ENCODE assay signal across 8 cellular contexts in the genomic region with DNA sequence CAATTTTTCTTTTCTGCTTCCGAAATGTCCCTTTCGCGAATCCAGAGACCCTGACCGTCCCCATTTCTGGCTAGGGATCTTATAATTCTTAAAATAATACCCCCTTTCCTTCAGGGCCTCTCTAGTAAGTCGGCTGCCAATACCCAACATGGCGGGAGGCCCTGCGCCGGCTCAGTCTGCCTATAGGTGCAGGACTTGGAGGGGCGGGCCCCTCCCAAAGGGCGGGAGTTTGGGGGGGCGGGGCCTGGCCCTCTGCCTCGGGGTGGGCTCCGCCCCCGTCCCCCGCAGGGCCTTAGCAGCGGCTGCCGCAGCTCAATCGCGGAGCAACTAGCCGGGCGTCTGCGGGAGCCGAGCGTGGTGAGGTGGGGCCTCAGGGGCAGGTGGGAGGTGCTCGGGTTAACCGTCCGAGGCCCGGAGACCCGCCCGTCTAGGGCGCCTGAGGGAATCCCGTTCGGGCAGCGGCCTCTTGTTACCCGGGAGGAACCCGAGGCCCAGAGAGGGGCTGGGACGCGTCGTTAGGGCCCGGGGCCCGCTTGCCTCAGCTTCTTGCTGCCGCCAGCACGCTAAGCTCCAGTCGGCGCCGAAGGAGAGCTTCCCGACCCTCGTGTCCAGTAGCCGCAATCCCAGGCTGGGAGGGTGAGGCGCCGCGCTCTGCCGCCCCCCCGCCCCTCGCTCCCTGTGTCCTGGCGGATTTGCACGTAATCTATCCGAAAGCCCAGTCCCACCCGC. TPM values are rescaled to one million over a fixed set of nuclear protein-coding genes. Genes with fewer than 3 reads are reported as not detected.
DNase-seq lines count a peak whose midpoint lies in the region; ATAC-seq and TF ChIP-seq lines count a peak whose summit lies in the region.

A gene with protein sequence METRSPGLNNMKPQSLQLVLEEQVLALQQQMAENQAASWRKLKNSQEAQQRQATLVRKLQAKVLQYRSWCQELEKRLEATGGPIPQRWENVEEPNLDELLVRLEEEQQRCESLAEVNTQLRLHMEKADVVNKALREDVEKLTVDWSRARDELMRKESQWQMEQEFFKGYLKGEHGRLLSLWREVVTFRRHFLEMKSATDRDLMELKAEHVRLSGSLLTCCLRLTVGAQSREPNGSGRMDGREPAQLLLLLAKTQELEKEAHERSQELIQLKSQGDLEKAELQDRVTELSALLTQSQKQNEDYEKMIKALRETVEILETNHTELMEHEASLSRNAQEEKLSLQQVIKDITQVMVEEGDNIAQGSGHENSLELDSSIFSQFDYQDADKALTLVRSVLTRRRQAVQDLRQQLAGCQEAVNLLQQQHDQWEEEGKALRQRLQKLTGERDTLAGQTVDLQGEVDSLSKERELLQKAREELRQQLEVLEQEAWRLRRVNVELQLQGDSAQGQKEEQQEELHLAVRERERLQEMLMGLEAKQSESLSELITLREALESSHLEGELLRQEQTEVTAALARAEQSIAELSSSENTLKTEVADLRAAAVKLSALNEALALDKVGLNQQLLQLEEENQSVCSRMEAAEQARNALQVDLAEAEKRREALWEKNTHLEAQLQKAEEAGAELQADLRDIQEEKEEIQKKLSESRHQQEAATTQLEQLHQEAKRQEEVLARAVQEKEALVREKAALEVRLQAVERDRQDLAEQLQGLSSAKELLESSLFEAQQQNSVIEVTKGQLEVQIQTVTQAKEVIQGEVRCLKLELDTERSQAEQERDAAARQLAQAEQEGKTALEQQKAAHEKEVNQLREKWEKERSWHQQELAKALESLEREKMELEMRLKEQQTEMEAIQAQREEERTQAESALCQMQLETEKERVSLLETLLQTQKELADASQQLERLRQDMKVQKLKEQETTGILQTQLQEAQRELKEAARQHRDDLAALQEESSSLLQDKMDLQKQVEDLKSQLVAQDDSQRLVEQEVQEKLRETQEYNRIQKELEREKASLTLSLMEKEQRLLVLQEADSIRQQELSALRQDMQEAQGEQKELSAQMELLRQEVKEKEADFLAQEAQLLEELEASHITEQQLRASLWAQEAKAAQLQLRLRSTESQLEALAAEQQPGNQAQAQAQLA (N-terminal part only) (plus strand): TSS at position 718 of the 729 bp plus-strand sequence. CDS start 6,770 bp downstream, outside the sequence.

- H3K27me3 ChIP-seq in HAP-1 (ENCODE audit: low read depth) (no peaks in the 10 kb centered on the region), MG63 (no peaks in the 10 kb centered on the region)

- peak within 1 kb of the TSS; percentile 84 for H3K4me3 Mint-ChIP-seq in natural killer cell treated with Interleukin-12 subunit alpha and Interleukin-12 subunit beta and Interleukin-15 and Interleukin-18, amount 100 ng/mL, for 72 hours

- no peaks in the 10 kb centered on the region for H3K9me3 Mint-ChIP-seq in natural killer cell treated with Interleukin-12 subunit alpha and Interleukin-12 subunit beta and Interleukin-15 and Interleukin-18, amount 100 ng/mL, for 72 hours

- TF ChIP-seq CTCF in fibroblast of pulmonary artery (IDR thresholded peaks at IDR 0.05; ENCODE audit: low read length, missing control alignments) = no peak

- no peaks in the 10 kb centered on the region for H3K27me3 Mint-ChIP-seq in natural killer cell treated with Interleukin-12 subunit alpha and Interleukin-12 subunit beta and Interleukin-15 and Interleukin-18, amount 100 ng/mL, for 72 hours

- peak within 1 kb of the TSS; percentile 91 to 94 for H3K27ac Mint-ChIP-seq in natural killer cell treated with Interleukin-12 subunit alpha and Interleukin-12 subunit beta and Interleukin-15 and Interleukin-18, amount 100 ng/mL, for 72 hours

- peaks cover 4% of the 10 kb centered on the region; the same call in 1 of the 2 replicates for H3K36me3 ChIP-seq in ES-I3 (ENCODE audit: insufficient read depth, low read length)
- H3K36me3 ChIP-seq in HAP-1 (replicated peaks) = peaks cover 1% of the 10 kb centered on the region; the same call in 1 of the 2 replicates
- peaks cover 15% of the 10 kb centered on the region for H3K36me3 ChIP-seq in MG63

- H3K4me3 ChIP-seq in HAP-1 (peak within 1 kb of the TSS; percentile 59), MG63 (peak within 1 kb of the TSS; percentile 76), fibroblast of pulmonary artery (replicated peaks; ENCODE audit: low read depth, low read length) (peak within 1 kb of the TSS; percentile 89)

- peak; percentile 100 for ATAC-seq in natural killer cell treated with Interleukin-12 subunit alpha and Interleukin-12 subunit beta and Interleukin-15 and Interleukin-18, amount 100 ng/mL, for 72 hours

- in situ Hi-C loops in HAP-1 (cut with MboI; ENCODE audit: low sequenced_read_pairs) = no loop called here

- DNase-seq in HAP-1 (ENCODE audit: low spot score in 2 of 2) (peak; percentile 96), MG63 (peak; percentile 95), SHP77 (lab: John Stamatoyannopoulos, UW) (peak; percentile 91 to 93), fibroblast of pulmonary artery (ENCODE audit: low read depth) (peak; percentile 94)
- peak; percentile 91 for DNase-seq in activated effector memory CD4-positive, alpha-beta T cell treated with Interleukin-2 at 50 U/mL for 16 hours
- DNase-seq in natural killer cell treated with Interleukin-12 subunit alpha and Interleukin-12 subunit beta and Interleukin-15 and Interleukin-18, amount 100 ng/mL, for 72 hours (ENCODE audit: low spot score) = peak; percentile 94
- DNase-seq in stimulated activated naive CD4-positive, alpha-beta T cell treated with Interleukin-2 at 50 U/mL for 16 hours (lab: John Stamatoyannopoulos, UW) = peak; percentile 89

- H3K9ac ChIP-seq in ES-I3 (ENCODE audit: low read depth, low read length) = peak within 1 kb of the TSS; percentile 100

- H3K36me3 Mint-ChIP-seq in natural killer cell treated with Interleukin-12 subunit alpha and Interleukin-12 subunit beta and Interleukin-15 and Interleukin-18, amount 100 ng/mL, for 72 hours = no peaks in the 10 kb centered on the region

- H3K4me1 Mint-ChIP-seq in natural killer cell treated with Interleukin-12 subunit alpha and Interleukin-12 subunit beta and Interleukin-15 and Interleukin-18, amount 100 ng/mL, for 72 hours (ENCODE audit: low read depth in 2 of 2) = peaks cover 10 to 11% of the 10 kb centered on the region in 2 donors

- H3K9me3 ChIP-seq in ES-I3 (ENCODE audit: control insufficient read depth, insufficient read depth, low read length) (no peaks in the 10 kb centered on the region), HAP-1 (no peaks in the 10 kb centered on the region), MG63 (no peaks in the 10 kb centered on the region)

- H3K4me1 ChIP-seq in ES-I3 (ENCODE audit: insufficient read depth, low read length) (peaks cover 5% of the 10 kb centered on the region; the same call in 1 of the 2 replicates), HAP-1 (peaks cover 12% of the 10 kb centered on the region)

RNA-seq across cellular contexts. Expression of the gene that starts here (rescaled TPM):
- total RNA-seq in MG63 (2014; rRNA removed; shearing (Covaris generic); ENCODE audit: low replicate concordance) = 37.3 and 58.8 TPM in 2 replicates
- total RNA-seq in natural killer cell treated with Interleukin-12 subunit alpha and Interleukin-12 subunit beta and Interleukin-15 and Interleukin-18, amount 100 ng/mL, for 72 hours = 10 to 100 TPM; 67.5 to 90.0 TPM

Comparison
In these comparisons a context has a peak if more than half of its experiments do, and no peak if none do; other contexts are left out.
1. Peak in every context shown above with its lines: DNase-seq, ATAC-seq and H3K4me3 ChIP-seq.